In the genomic region with DNA sequence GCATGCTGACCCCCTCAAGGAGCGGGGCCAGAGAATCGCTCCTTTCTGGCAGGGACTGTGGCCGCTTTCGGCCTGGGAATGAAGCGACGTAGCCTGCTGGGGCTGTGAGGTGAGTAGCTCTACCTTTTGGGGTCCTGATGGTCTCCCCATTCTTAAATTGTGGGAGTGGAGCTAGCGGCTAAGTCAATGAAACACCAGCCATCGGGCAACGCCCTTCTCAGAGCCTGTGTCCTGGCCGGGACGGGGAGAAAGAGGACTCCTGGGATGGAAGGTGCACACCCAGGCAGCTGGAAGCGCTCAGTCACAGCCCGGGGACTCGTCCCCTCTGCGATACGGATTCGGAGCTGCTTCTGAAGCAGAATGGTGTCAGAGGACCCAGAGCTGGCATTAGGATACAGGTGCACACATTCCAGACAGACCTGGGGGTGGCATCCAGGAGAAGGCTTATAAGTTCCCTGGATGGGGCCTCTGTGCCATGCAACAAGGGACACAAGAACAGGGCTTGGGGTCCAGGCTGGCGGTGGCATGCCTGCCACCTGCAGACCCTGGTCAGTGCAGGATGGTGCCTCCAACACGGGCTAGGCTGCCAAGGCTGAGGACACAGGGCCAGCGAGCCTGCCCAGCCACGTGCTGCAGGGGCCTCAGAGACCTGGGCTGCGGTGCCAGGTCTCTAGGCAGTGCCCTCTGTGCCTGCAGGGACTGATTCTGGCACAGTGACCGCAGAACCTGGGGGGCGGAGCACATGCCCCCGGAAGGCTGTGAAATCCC, we compare ENCODE assay signal across 1 cellular context.
TF ChIP-seq lines count a peak whose summit lies in the region.

No MANE protein-coding gene starts in this region.

TF ChIP-seq in HEK293, 187 proteins besides CTCF, POLR2A, EP300 and RAD21 (continued from another document):
- TF ChIP-seq, protein P1, sequence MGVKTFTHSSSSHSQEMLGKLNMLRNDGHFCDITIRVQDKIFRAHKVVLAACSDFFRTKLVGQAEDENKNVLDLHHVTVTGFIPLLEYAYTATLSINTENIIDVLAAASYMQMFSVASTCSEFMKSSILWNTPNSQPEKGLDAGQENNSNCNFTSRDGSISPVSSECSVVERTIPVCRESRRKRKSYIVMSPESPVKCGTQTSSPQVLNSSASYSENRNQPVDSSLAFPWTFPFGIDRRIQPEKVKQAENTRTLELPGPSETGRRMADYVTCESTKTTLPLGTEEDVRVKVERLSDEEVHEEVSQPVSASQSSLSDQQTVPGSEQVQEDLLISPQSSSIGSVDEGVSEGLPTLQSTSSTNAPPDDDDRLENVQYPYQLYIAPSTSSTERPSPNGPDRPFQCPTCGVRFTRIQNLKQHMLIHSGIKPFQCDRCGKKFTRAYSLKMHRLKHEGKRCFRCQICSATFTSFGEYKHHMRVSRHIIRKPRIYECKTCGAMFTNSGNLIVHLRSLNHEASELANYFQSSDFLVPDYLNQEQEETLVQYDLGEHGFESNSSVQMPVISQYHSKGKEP (tag by site-specific recombination; IDR thresholded peaks at IDR 0.05): no peak
- TF ChIP-seq ZNF76 (tag by site-specific recombination; IDR thresholded peaks at IDR 0.05; ENCODE audit: borderline replicate concordance, low read depth): 0 out of 2 replicates have a peak, but pooled peaks have one; percentile 8
- TF ChIP-seq, protein P2, sequence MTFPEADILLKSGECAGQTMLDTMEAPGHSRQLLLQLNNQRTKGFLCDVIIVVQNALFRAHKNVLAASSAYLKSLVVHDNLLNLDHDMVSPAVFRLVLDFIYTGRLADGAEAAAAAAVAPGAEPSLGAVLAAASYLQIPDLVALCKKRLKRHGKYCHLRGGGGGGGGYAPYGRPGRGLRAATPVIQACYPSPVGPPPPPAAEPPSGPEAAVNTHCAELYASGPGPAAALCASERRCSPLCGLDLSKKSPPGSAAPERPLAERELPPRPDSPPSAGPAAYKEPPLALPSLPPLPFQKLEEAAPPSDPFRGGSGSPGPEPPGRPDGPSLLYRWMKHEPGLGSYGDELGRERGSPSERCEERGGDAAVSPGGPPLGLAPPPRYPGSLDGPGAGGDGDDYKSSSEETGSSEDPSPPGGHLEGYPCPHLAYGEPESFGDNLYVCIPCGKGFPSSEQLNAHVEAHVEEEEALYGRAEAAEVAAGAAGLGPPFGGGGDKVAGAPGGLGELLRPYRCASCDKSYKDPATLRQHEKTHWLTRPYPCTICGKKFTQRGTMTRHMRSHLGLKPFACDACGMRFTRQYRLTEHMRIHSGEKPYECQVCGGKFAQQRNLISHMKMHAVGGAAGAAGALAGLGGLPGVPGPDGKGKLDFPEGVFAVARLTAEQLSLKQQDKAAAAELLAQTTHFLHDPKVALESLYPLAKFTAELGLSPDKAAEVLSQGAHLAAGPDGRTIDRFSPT (tag by site-specific recombination; IDR thresholded peaks at IDR 0.05): peak; percentile 73
